ENCODE assay signal across 8 cellular contexts in genomic region chr11:11787305-11788066, GRCh38. TPM values are rescaled to one million over a fixed set of nuclear protein-coding genes. Genes with fewer than 3 reads are reported as not detected.
DNase-seq lines count a peak whose midpoint lies in the region; ATAC-seq and TF ChIP-seq lines count a peak whose summit lies in the region.

No MANE protein-coding gene starts in this region.

- H3K36me3 ChIP-seq in cardiac muscle cell, result no peaks in the 10 kb centered on the region

- H3K36me3 Mint-ChIP-seq in activated naive CD4-positive, alpha-beta T cell treated with anti-CD3 and anti-CD28 coated beads, Interleukin-2, amount 50 U/mL, for 72 hours, result no peaks in the 10 kb centered on the region

- H3K4me1 ChIP-seq in cardiac muscle cell (ENCODE audit: low read depth), result no peaks in the 10 kb centered on the region

- H3K9me3 ChIP-seq in cardiac muscle cell (ENCODE audit: low read depth), result no peaks in the 10 kb centered on the region

- DNase-seq in C1 segment of cervical spinal cord (lab: John Stamatoyannopoulos, UW) (peak in 10 of 14 donors; percentile 33 to 72 (median 58)), MV-4-11 (lab: John Stamatoyannopoulos, UW) (peak; percentile 49), SKM-1 treated with dmso at 0.1 percent for 144 hours (lab: John Stamatoyannopoulos, UW; ENCODE audit: unreplicated experiment) (peak; percentile 72), cardiac muscle cell (ENCODE audit: low read depth in 1 of 2, low spot score in 1 of 2) (peak; percentile 74 to 75), pulmonary artery endothelial cell (ENCODE audit: low read depth, low spot score) (peak; percentile 17)
- DNase-seq in activated naive CD4-positive, alpha-beta T cell treated with anti-CD3 and anti-CD28 coated beads, Interleukin-2, amount 50 U/mL, for 72 hours (ENCODE audit: low spot score in 2 of 2), result peak in 1 of 2 donors; percentile 75

- peak; percentile 85 for TF ChIP-seq CTCF in cardiac muscle cell (IDR thresholded peaks at IDR 0.05; ENCODE audit: low read depth, low read length)

- H3K27ac Mint-ChIP-seq in activated naive CD4-positive, alpha-beta T cell treated with anti-CD3 and anti-CD28 coated beads, Interleukin-2, amount 50 U/mL, for 72 hours, result no peak overlapping the region

- H3K9me3 Mint-ChIP-seq in activated naive CD4-positive, alpha-beta T cell treated with anti-CD3 and anti-CD28 coated beads, Interleukin-2, amount 50 U/mL, for 72 hours, result no peaks in the 10 kb centered on the region

- H3K4me3 ChIP-seq in cardiac muscle cell, result no peak overlapping the region

- peaks cover 4% of the 10 kb centered on the region for H3K27me3 ChIP-seq in cardiac muscle cell

- no peak overlapping the region for H3K27ac ChIP-seq in cardiac muscle cell

- ATAC-seq in GM19372 (IDR thresholded peaks at IDR 0.05; ENCODE audit: low read depth, unreplicated experiment) (peak; percentile 59), GM18505 (IDR thresholded peaks at IDR 0.05; ENCODE audit: unreplicated experiment) (no peak)
- peak; percentile 73 to 86 for ATAC-seq in activated naive CD4-positive, alpha-beta T cell treated with anti-CD3 and anti-CD28 coated beads, Interleukin-2, amount 50 U/mL, for 72 hours

- no peak for TF ChIP-seq POLR2A in GM18505 (IDR thresholded peaks at IDR 0.05; ENCODE audit: borderline replicate concordance, extremely low read depth, insufficient read depth, insufficient read length)

RNA-seq across cellular contexts. Expression of gene USP47, which starts 54.3 kb away (rescaled TPM):
- total RNA-seq in activated naive CD4-positive, alpha-beta T cell treated with anti-CD3 and anti-CD28 coated beads, Interleukin-2, amount 50 U/mL, for 72 hours, result 10 to 100 TPM; 39.7 to 51.4 TPM
- total RNA-seq in cardiac muscle cell (50.4 and 59.6 TPM in 2 replicates), pulmonary artery endothelial cell (61.9 and 73.3 TPM in 2 replicates)
- 46.6 and 72.3 TPM in 2 replicates for polyA plus RNA-seq in cardiac muscle cell
